Comparison of ENCODE assay signal across 16 cellular contexts in the genomic region with DNA sequence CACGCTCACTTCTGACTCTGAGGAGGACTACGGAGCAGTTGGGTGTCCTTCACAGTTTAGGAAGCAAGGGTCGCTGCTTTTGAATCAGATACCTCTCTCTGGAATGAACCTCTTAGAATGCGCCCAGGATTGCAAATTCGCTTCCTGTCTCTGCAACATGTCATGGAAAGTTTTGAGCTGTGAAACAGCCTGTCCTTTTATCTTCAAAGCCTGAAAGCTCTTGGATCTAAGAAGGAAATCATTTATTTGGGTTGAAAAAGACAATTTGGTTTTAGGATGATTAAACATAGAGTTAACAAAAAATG.
"Had no signal": no experiment of that assay in that cellular context is flagged by ENCODE, and none has a peak within 500 bp of the region (broad histone marks: within the 10 kb centered on the region; RNA-seq: fewer than 3 reads in every experiment).

No MANE protein-coding gene starts in this region.

- H3K4me3 Mint-ChIP-seq: activated CD4-positive, alpha-beta T cell treated with anti-CD3 and anti-CD28 coated beads, Interleukin-2, amount 10 ng/mL, durations not matched to agents 24 days and 14 days; activated naive CD8-positive, alpha-beta T cell treated with anti-CD3 and anti-CD28 coated beads, Interleukin-2, amount 10 ng/mL, durations not matched to agents 7 days and 5 days; activated T-cell treated with anti-CD3 and anti-CD28 coated beads, Interleukin-2, amount 50 U/mL, for 72 hours; dendritic cell treated with granulocyte-macrophage colony-stimulating factor and Interleukin-4, amounts not matched to agents 40 ng/mL and 50 ng/mL, for 4 days; memory B cell; stimulated activated naive CD8-positive, alpha-beta T cell treated with anti-CD3 and anti-CD28 coated beads, Interleukin-15, Interleukin-2, amounts not matched to agents 100 ng/mL and 50 ng/mL, for 24 hours; T-helper 17 cell had no signal

- H3K27ac Mint-ChIP-seq: activated CD4-positive, alpha-beta T cell treated with anti-CD3 and anti-CD28 coated beads, Interleukin-2, amount 10 ng/mL, durations not matched to agents 24 days and 14 days; activated naive CD8-positive, alpha-beta T cell treated with anti-CD3 and anti-CD28 coated beads, Interleukin-2, amount 10 ng/mL, durations not matched to agents 7 days and 5 days; activated T-cell treated with anti-CD3 and anti-CD28 coated beads, Interleukin-2, amount 50 U/mL, for 72 hours; dendritic cell treated with granulocyte-macrophage colony-stimulating factor and Interleukin-4, amounts not matched to agents 40 ng/mL and 50 ng/mL, for 4 days; memory B cell; stimulated activated naive CD8-positive, alpha-beta T cell treated with anti-CD3 and anti-CD28 coated beads, Interleukin-15, Interleukin-2, amounts not matched to agents 100 ng/mL and 50 ng/mL, for 24 hours; T-helper 17 cell had no signal

- H3K27ac ChIP-seq: ovary, right lobe of liver had no signal

- FAIRE-seq: kidney had no signal

- H3K36me3 ChIP-seq: ovary, right lobe of liver had no signal

- ATAC-seq: activated T-cell treated with anti-CD3 and anti-CD28 coated beads, Interleukin-2, amount 50 U/mL, for 72 hours; left ventricle myocardium superior; right lobe of liver; T-helper 17 cell had no signal

- H3K9me3 ChIP-seq: ovary, right lobe of liver had no signal

- DNase-seq: activated CD4-positive, alpha-beta T cell treated with anti-CD3 and anti-CD28 coated beads, Interleukin-2, amount 10 ng/mL, durations not matched to agents 24 days and 14 days; activated CD8-positive, alpha-beta memory T cell treated with anti-CD3 and anti-CD28 coated beads, Interleukin-2, amount 50 U/mL, for 48 hours; activated gamma-delta T cell treated with Interleukin-2 at 50 U/mL for 16 hours; activated naive CD8-positive, alpha-beta T cell treated with anti-CD3 and anti-CD28 coated beads, Interleukin-2, amount 10 ng/mL, durations not matched to agents 7 days and 5 days; activated T-cell treated with anti-CD3 and anti-CD28 coated beads, Interleukin-2, amount 50 U/mL, for 72 hours; aorta; cerebellar nuclear complex; effector memory CD4-positive, alpha-beta T cell; kidney; left ventricle myocardium superior; ovary; right lobe of liver; T-helper 17 cell had no signal

- H3K9me3 Mint-ChIP-seq: activated CD4-positive, alpha-beta T cell treated with anti-CD3 and anti-CD28 coated beads, Interleukin-2, amount 10 ng/mL, durations not matched to agents 24 days and 14 days; activated naive CD8-positive, alpha-beta T cell treated with anti-CD3 and anti-CD28 coated beads, Interleukin-2, amount 10 ng/mL, durations not matched to agents 7 days and 5 days; activated T-cell treated with anti-CD3 and anti-CD28 coated beads, Interleukin-2, amount 50 U/mL, for 72 hours; dendritic cell treated with granulocyte-macrophage colony-stimulating factor and Interleukin-4, amounts not matched to agents 40 ng/mL and 50 ng/mL, for 4 days; memory B cell; stimulated activated naive CD8-positive, alpha-beta T cell treated with anti-CD3 and anti-CD28 coated beads, Interleukin-15, Interleukin-2, amounts not matched to agents 100 ng/mL and 50 ng/mL, for 24 hours had no signal

- H3K27me3 ChIP-seq: ovary, right lobe of liver had no signal

- H3K4me3 ChIP-seq: ovary, right lobe of liver had no signal

- H3K36me3 Mint-ChIP-seq: activated naive CD8-positive, alpha-beta T cell treated with anti-CD3 and anti-CD28 coated beads, Interleukin-2, amount 10 ng/mL, durations not matched to agents 7 days and 5 days; memory B cell had no signal

- H3K27me3 Mint-ChIP-seq: activated CD4-positive, alpha-beta T cell treated with anti-CD3 and anti-CD28 coated beads, Interleukin-2, amount 10 ng/mL, durations not matched to agents 24 days and 14 days; activated naive CD8-positive, alpha-beta T cell treated with anti-CD3 and anti-CD28 coated beads, Interleukin-2, amount 10 ng/mL, durations not matched to agents 7 days and 5 days; dendritic cell treated with granulocyte-macrophage colony-stimulating factor and Interleukin-4, amounts not matched to agents 40 ng/mL and 50 ng/mL, for 4 days; memory B cell; stimulated activated naive CD8-positive, alpha-beta T cell treated with anti-CD3 and anti-CD28 coated beads, Interleukin-15, Interleukin-2, amounts not matched to agents 100 ng/mL and 50 ng/mL, for 24 hours had no signal

- H3K4me1 ChIP-seq: right lobe of liver had no signal
